In the genomic region with DNA sequence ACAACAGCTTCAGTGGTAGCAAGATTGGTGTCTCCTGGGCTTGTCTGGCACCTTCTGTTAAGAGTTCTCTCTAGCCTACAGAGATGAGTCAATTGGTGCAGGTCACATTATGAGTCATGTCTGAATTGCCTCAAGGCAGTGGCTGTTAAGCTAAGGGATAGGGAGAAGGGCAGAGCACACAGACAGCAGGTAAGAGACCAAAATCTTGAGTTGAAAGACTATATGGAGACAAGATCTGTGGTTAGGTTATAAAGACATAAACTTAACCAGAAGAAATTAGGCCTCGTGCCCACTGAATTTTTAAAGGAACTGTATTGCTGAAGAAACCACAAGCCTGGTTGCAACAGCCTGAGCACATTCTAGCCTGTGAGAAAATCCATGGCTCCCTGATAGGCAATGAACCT, we compare ENCODE assay signal across 8 cellular contexts. TPM values are rescaled to one million over a fixed set of nuclear protein-coding genes. Genes with fewer than 3 reads are reported as not detected.
DNase-seq lines count a peak whose midpoint lies in the region; ATAC-seq, FAIRE-seq and TF ChIP-seq lines count a peak whose summit lies in the region.

No MANE protein-coding gene starts in this region.

- peak overlapping the region; percentile 59 for H3K27ac Mint-ChIP-seq in activated naive CD4-positive, alpha-beta T cell treated with anti-CD3 and anti-CD28 coated beads, Interleukin-2, amount 50 U/mL, for 24 hours

- H3K4me3 ChIP-seq in HCT116 (replicated peaks in 1 of 2; ENCODE audit: low read depth in 1 of 2, low read length in 2 of 2): no peak overlapping the region
- no peak overlapping the region for H3K4me3 ChIP-seq in MM.1S (ENCODE audit: low read length)

- H3K4me1 Mint-ChIP-seq in activated naive CD4-positive, alpha-beta T cell treated with anti-CD3 and anti-CD28 coated beads, Interleukin-2, amount 50 U/mL, for 24 hours: peaks cover 43% of the 10 kb centered on the region

- BruUV-seq in HCT116 (replicated peaks; lab: Mats Ljungman, UMichigan): no TSS peak

- POLR2A ChIA-PET in HCT116 (lab: Charles Lee): no interaction called here

- H2AFZ ChIP-seq in HCT116 (ENCODE audit: low read depth, low read length, poor library complexity, severe bottlenecking): no peak overlapping the region
- H2AFZ ChIP-seq in MM.1S (ENCODE audit: low read length): no peak overlapping the region

- no peaks in the 10 kb centered on the region for H3K9me3 Mint-ChIP-seq in activated naive CD4-positive, alpha-beta T cell treated with anti-CD3 and anti-CD28 coated beads, Interleukin-2, amount 50 U/mL, for 24 hours

- TF ChIP-seq CTCF in HCT116 (IDR thresholded peaks at IDR 0.05 in 2 of 3, conservative IDR thresholded peaks at IDR 0.05 in 1 of 3; ENCODE audit: borderline replicate concordance in 1 of 3, insufficient read depth in 1 of 3, low read depth in 2 of 3, low read length in 2 of 3) (no peak), MM.1S (IDR thresholded peaks at IDR 0.05; ENCODE audit: low read length) (no peak)

- H3K4me2 ChIP-seq in HCT116 (ENCODE audit: low read length) (peak overlapping the region; percentile 64), MM.1S (ENCODE audit: low read depth, low read length) (no peak overlapping the region)

- peak; percentile 58 for DNase-seq in GM18507 (ENCODE audit: extremely low spot score, insufficient read length, low read depth)
- DNase-seq in HCT116 (ENCODE audit: low read depth, low spot score): peak; percentile 78
- peak; percentile 81 for DNase-seq in LoVo (ENCODE audit: low spot score)
- DNase-seq in renal cortical epithelial cell (ENCODE audit: low read depth): peak; percentile 95
- DNase-seq in frontal cortex (ENCODE audit: low spot score in 2 of 2): no peak
- no peak for DNase-seq in NCI-H1417 (lab: John Stamatoyannopoulos, UW)
- no peak for DNase-seq in MM.1S

- H3K9me3 ChIP-seq in HCT116 (ENCODE audit: control insufficient read depth in 1 of 2, insufficient read depth in 1 of 2, low read depth in 1 of 2, low read length in 2 of 2): no peaks in the 10 kb centered on the region
- no peaks in the 10 kb centered on the region for H3K9me3 ChIP-seq in MM.1S (replicated peaks; ENCODE audit: insufficient read depth, low read length)

- H3K4me1 ChIP-seq in HCT116 (ENCODE audit: control insufficient read depth in 1 of 2, insufficient read depth in 2 of 2, low read length in 2 of 2): peaks cover 12 to 15% of the 10 kb centered on the region in 2 experiments
- no peaks in the 10 kb centered on the region for H3K4me1 ChIP-seq in MM.1S (ENCODE audit: low read length)

- H3K79me2 ChIP-seq in HCT116 (ENCODE audit: insufficient read depth, low read length): no peaks in the 10 kb centered on the region
- no peaks in the 10 kb centered on the region for H3K79me2 ChIP-seq in MM.1S (ENCODE audit: low read length)

- RAD21 ChIA-PET in HCT116 (lab: Charles Lee; ENCODE audit: low non-redundant PET in 1 of 2, low total read pairs in 2 of 2, uncharacterized antibody in 2 of 2, unreplicated experiment in 2 of 2): no interaction called here

- H3K9me2 ChIP-seq in HCT116 (ENCODE audit: insufficient read depth): no peaks in the 10 kb centered on the region
- no peaks in the 10 kb centered on the region for H3K9me2 ChIP-seq in MM.1S (replicated peaks; ENCODE audit: insufficient read depth, low read length)

- H3K36me3 ChIP-seq in HCT116 (ENCODE audit: control insufficient read depth in 1 of 2, insufficient read depth in 2 of 2, low read length in 2 of 2) (no peaks in the 10 kb centered on the region), MM.1S (replicated peaks; ENCODE audit: insufficient read depth, low read length) (no peaks in the 10 kb centered on the region)

- peaks cover 33% of the 10 kb centered on the region for H3K36me3 Mint-ChIP-seq in activated naive CD4-positive, alpha-beta T cell treated with anti-CD3 and anti-CD28 coated beads, Interleukin-2, amount 50 U/mL, for 24 hours

- no peak overlapping the region; the same call in 1 of the 2 replicates for H3K27ac ChIP-seq in HCT116 (ENCODE audit: low read depth, low read length)
- no peak overlapping the region for H3K27ac ChIP-seq in MM.1S (ENCODE audit: low read length)

- intact Hi-C loops in HCT116 (cut with micrococcal nuclease): no loop called here

- peak; percentile 95 for FAIRE-seq in GM18507 (lab: Jason Lieb, UNC)
- no peak for FAIRE-seq in frontal cortex (lab: Jason Lieb, UNC)

- no peaks in the 10 kb centered on the region for H3K27me3 Mint-ChIP-seq in activated naive CD4-positive, alpha-beta T cell treated with anti-CD3 and anti-CD28 coated beads, Interleukin-2, amount 50 U/mL, for 24 hours

- no peak for TF ChIP-seq RAD21 in HCT116 (IDR thresholded peaks at IDR 0.05; ENCODE audit: low read depth)

- CTCF ChIA-PET in HCT116 (lab: Charles Lee): no interaction called here

- H3K4me3 Mint-ChIP-seq in activated naive CD4-positive, alpha-beta T cell treated with anti-CD3 and anti-CD28 coated beads, Interleukin-2, amount 50 U/mL, for 24 hours: no peak overlapping the region

- peak; percentile 100 for ATAC-seq in HCT116

- TF ChIP-seq POLR2A in HCT116 (IDR thresholded peaks at IDR 0.05; ENCODE audit: borderline replicate concordance, extremely low read depth, insufficient read depth, insufficient read length): no peak

- no peaks in the 10 kb centered on the region for H3F3A ChIP-seq in MM.1S (ENCODE audit: insufficient read depth, low read length)

- H3K27me3 ChIP-seq in HCT116 (ENCODE audit: insufficient read depth, low read length) (no peaks in the 10 kb centered on the region), MM.1S (replicated peaks; ENCODE audit: insufficient read depth, low read length) (no peaks in the 10 kb centered on the region)

- H3K9ac ChIP-seq in HCT116 (ENCODE audit: low read length): no peak overlapping the region
- no peak overlapping the region for H3K9ac ChIP-seq in MM.1S (ENCODE audit: low read length)

- H4K20me1 ChIP-seq in HCT116 (ENCODE audit: insufficient read depth) (no peaks in the 10 kb centered on the region), MM.1S (ENCODE audit: insufficient read depth, low read length) (no peaks in the 10 kb centered on the region)

TF ChIP-seq in HCT116, 20 proteins besides CTCF, POLR2A, EP300 and RAD21 (continues in another document):
- TF ChIP-seq JUND (IDR thresholded peaks at IDR 0.05) (peak; percentile 94), TCF7L2 (IDR thresholded peaks at IDR 0.05; ENCODE audit: borderline replicate concordance, extremely low read depth, insufficient read depth, insufficient read length) (no peak), SIN3A (IDR thresholded peaks at IDR 0.05; ENCODE audit: low read depth) (no peak), EZH2phosphoT487 (IDR thresholded peaks at IDR 0.05; ENCODE audit: borderline replicate concordance) (no peak), ZNF274 (IDR thresholded peaks at IDR 0.05; ENCODE audit: low read depth, low read length) (no peak), SRF (IDR thresholded peaks at IDR 0.05; ENCODE audit: low read depth) (peak; percentile 41; the same call in 1 of the 2 replicates), CEBPB (IDR thresholded peaks at IDR 0.05; ENCODE audit: low read depth) (peak; percentile 73), ZFX (IDR thresholded peaks at IDR 0.05) (no peak), MAX (IDR thresholded peaks at IDR 0.05) (0 out of 2 replicates have a peak, but pooled peaks have one; percentile 4), EZH2 (IDR thresholded peaks at IDR 0.05) (no peak), FOSL1 (IDR thresholded peaks at IDR 0.05; ENCODE audit: low read depth) (peak; percentile 94), ELF1 (IDR thresholded peaks at IDR 0.05; ENCODE audit: borderline replicate concordance, low read depth) (no peak), SP1 (IDR thresholded peaks at IDR 0.05; ENCODE audit: low read depth) (peak; percentile 73)
- TF ChIP-seq, protein P1, sequence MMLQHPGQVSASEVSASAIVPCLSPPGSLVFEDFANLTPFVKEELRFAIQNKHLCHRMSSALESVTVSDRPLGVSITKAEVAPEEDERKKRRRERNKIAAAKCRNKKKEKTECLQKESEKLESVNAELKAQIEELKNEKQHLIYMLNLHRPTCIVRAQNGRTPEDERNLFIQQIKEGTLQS (IDR thresholded peaks at IDR 0.05): no peak

RNA-seq across cellular contexts. Expression of gene KPNA1, which starts 19.2 kb away (rescaled TPM):
- total RNA-seq in HCT116 (2021; ENCODE audit: unreplicated experiment) (73.4 TPM), renal cortical epithelial cell (29.5 and 61.3 TPM in 2 replicates), frontal cortex (46.5 TPM)
- 15.6 and 23.3 TPM in 2 replicates for polyA plus RNA-seq in HCT116 (2012)

RNA-seq across cellular contexts. Expression of gene PARP9, which starts 30.2 kb away (rescaled TPM):
- total RNA-seq in HCT116 (2021; ENCODE audit: unreplicated experiment) (9.5 TPM), renal cortical epithelial cell (39.8 and 41.5 TPM in 2 replicates), frontal cortex (4.1 TPM)
- polyA plus RNA-seq in HCT116 (2012): 6.3 and 6.8 TPM in 2 replicates

RNA-seq across cellular contexts. Expression of gene DTX3L, which starts 30.2 kb away (rescaled TPM):
- 13.1 TPM for total RNA-seq in HCT116 (2021; ENCODE audit: unreplicated experiment)
- polyA plus RNA-seq in HCT116 (2012): 3.9 and 4.6 TPM in 2 replicates
- 39.1 and 55.1 TPM in 2 replicates for total RNA-seq in renal cortical epithelial cell
- total RNA-seq in frontal cortex: 2.4 TPM

RNA-seq across cellular contexts. Expression of gene PARP15, which starts 43.5 kb away (rescaled TPM):
- total RNA-seq in HCT116 (2021; ENCODE audit: unreplicated experiment) (0.12 TPM), renal cortical epithelial cell (0.20 TPM in 1 of 2 replicates, not detected in the other), frontal cortex (not detected)
- not detected in 2 replicates for polyA plus RNA-seq in HCT116 (2012)

Comparison
In these comparisons a context has a peak if more than half of its experiments do, and no peak if none do; other contexts are left out.
1. DNase-seq: peak in GM18507 (single experiment), HCT116 (single experiment), LoVo (single experiment) and renal cortical epithelial cell (single experiment); none in frontal cortex (0 of 2), NCI-H1417 (0 of 3) and MM.1S (single experiment).